8 cellular contexts compared by ENCODE assay signal in genomic region chrX:23667239-23668177, GRCh38. TPM values are rescaled to one million over a fixed set of nuclear protein-coding genes. Genes with fewer than 3 reads are reported as not detected.
A peak's percentile ranks its signal among the peaks of the same experiment; 100 is the strongest.
DNase-seq lines count a peak whose midpoint lies in the region; ATAC-seq and TF ChIP-seq lines count a peak whose summit lies in the region.

Gene PRDX4 (plus strand): TSS chrX:23667493. CDS start chrX:23667571, 78 bp downstream.

- peaks cover 36% of the 10 kb centered on the region for H3K79me2 ChIP-seq in ACC112 (ENCODE audit: control insufficient read depth, insufficient read depth, low read length, unreplicated experiment)

- intact Hi-C loops in spleen (cut with DNase I; ENCODE audit: low total_unique reads) = no loop called here

- TF ChIP-seq CTCF in WI38 (IDR thresholded peaks at IDR 0.05; ENCODE audit: low read depth, low read length) = no peak
- TF ChIP-seq CTCF in cardiac fibroblast (IDR thresholded peaks at IDR 0.05; ENCODE audit: low read depth, low read length) = no peak
- peak in 2 of 11 experiments; percentile 12 to 26 for TF ChIP-seq CTCF in spleen (IDR thresholded peaks at IDR 0.05 in 8 of 11, conservative IDR thresholded peaks at IDR 0.05 in 3 of 11)

- peak within 1 kb of the TSS; percentile 96 for H2AFZ ChIP-seq in ACC112 (ENCODE audit: low read length, unreplicated experiment)

- H3K36me3 ChIP-seq in ACC112 (ENCODE audit: insufficient read depth, low read length) (peaks cover 11% of the 10 kb centered on the region), spleen (peaks cover 0 to 12% (median 5%) of the 10 kb centered on the region in 6 donors)

- DNase-seq in NCI-H2196 treated with DMSO at 0.1 percent for 48 hours (lab: John Stamatoyannopoulos, UW; ENCODE audit: unreplicated experiment) = peak; percentile 44
- peak; percentile 90 to 93 for DNase-seq in cardiac fibroblast (ENCODE audit: low read depth in 2 of 2)
- DNase-seq in inferior parietal cortex (ENCODE audit: extremely low spot score) = peak; percentile 80
- DNase-seq in spleen = peak; percentile 96

- peaks cover 26% of the 10 kb centered on the region for H3K4me1 ChIP-seq in ACC112 (ENCODE audit: control insufficient read depth, insufficient read depth, low read length, unreplicated experiment)
- peaks cover 5 to 36% (median 11%) of the 10 kb centered on the region in 6 donors for H3K4me1 ChIP-seq in spleen

- 0 to 26% (median 0%) methylated on average over 8 to 73 of the region's 73 CpGs for WGBS in spleen, 5 donors

- H3K27me3 ChIP-seq in ACC112 (ENCODE audit: insufficient read depth, low read length) (no peaks in the 10 kb centered on the region), spleen (replicated peaks in 1 of 7) (no peaks in the 10 kb centered on the region)

- H3K9me3 ChIP-seq in spleen = no peaks in the 10 kb centered on the region

- H3K27ac ChIP-seq in ACC112 (ENCODE audit: low read depth, low read length) (peak within 1 kb of the TSS; percentile 82), spleen (peak within 1 kb of the TSS; percentile 65 to 91 (median 83))

- TF ChIP-seq POLR2A in spleen (IDR thresholded peaks at IDR 0.05) = no peak

- ATAC-seq in GM18867 (IDR thresholded peaks at IDR 0.05; ENCODE audit: unreplicated experiment) = peak; percentile 60
- peak; percentile 61 for ATAC-seq in HG03103 (IDR thresholded peaks at IDR 0.05; ENCODE audit: low read depth, unreplicated experiment)

- H3K4me3 ChIP-seq in ACC112 (ENCODE audit: low read depth, low read length) (peak within 1 kb of the TSS; percentile 100), WI38 (ENCODE audit: low read depth, low read length) (peak within 1 kb of the TSS; percentile 66), cardiac fibroblast (replicated peaks in 1 of 2; ENCODE audit: low read depth in 2 of 2, low read length in 2 of 2) (peak within 1 kb of the TSS; percentile 71 to 75), spleen (peak within 1 kb of the TSS; percentile 44 to 80 (median 60))

RNA-seq across cellular contexts. Expression of gene PRDX4, which starts in this region (rescaled TPM):
- 100 to 1,000 TPM in 1 of 7 donors, 10 to 100 TPM in 6; 28.1 to 107 (median 38.7) TPM for total RNA-seq in spleen
- polyA plus RNA-seq in spleen = 10 to 100 TPM; 13.5 to 39.2 (median 34.1) TPM

Comparison
In these comparisons a context has a peak if more than half of its experiments do, and no peak if none do; other contexts are left out.
1. Peak in every context shown above with its lines: DNase-seq, ATAC-seq, H3K4me3 ChIP-seq and H3K27ac ChIP-seq.
2. DNase-seq: peak in every context shown above with its lines; median percentile 96 in spleen; 92 in cardiac fibroblast; 80 in inferior parietal cortex; 44 in NCI-H2196 treated with DMSO at 0.1 percent for 48 hours.